13 cellular contexts compared by ENCODE assay signal in the genomic region with DNA sequence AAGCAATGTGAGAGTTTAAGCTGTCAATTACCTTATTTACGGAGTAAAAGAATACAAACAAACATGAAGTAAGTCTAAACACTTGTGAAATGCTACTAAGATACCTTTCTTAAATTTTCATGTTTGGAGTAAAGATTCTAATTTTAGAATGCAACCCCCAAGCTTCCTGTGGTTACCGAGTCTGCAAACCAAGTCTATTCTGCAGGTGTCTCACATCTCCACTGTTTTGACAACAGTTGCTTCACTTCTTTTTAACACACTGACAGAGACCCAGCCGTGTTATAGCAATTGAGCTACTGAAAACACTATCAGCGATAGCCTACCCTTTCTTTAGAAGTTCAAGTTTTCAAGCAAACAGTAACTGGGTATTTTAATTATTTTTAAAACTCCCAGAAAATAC.
DNase-seq lines count a peak whose midpoint lies in the region; ATAC-seq and TF ChIP-seq lines count a peak whose summit lies in the region.
"Had no signal": no experiment of that assay in that cellular context is flagged by ENCODE, and none has a peak within 500 bp of the region (broad histone marks: within the 10 kb centered on the region; RNA-seq: fewer than 3 reads in every experiment).

No MANE protein-coding gene starts in this region.

- no peaks in the 10 kb centered on the region for H3K36me3 Mint-ChIP-seq in GM23338 (ENCODE audit: low read depth)
- no peaks in the 10 kb centered on the region for H3K36me3 Mint-ChIP-seq in T-helper 2 cell treated with Interferon-gamma antibody and Interleukin-4, amounts not matched to agents 5 μg/mL and 100 μg/mL, for 36 hours (ENCODE audit: low read depth)

- POLR2A ChIA-PET in A673 (lab: Charles Lee; ENCODE audit: low non-redundant PET): no interaction called here

- H4K20me1 ChIP-seq in GM23338 (replicated peaks; ENCODE audit: insufficient read depth): no peaks in the 10 kb centered on the region

- no TSS peak for BruUV-seq in A673 (replicated peaks; lab: Mats Ljungman, UMichigan)

- H2AFZ ChIP-seq in GM23338: no peak overlapping the region

- peaks cover 10% of the 10 kb centered on the region; the same call in 2 of the 3 replicates for H3K4me1 Mint-ChIP-seq in GM23338
- no peaks in the 10 kb centered on the region for H3K4me1 Mint-ChIP-seq in T-helper 2 cell treated with Interferon-gamma antibody and Interleukin-4, amounts not matched to agents 5 μg/mL and 100 μg/mL, for 36 hours (ENCODE audit: low read depth)
- H3K4me1 Mint-ChIP-seq: B cell had no signal

- no peak for TF ChIP-seq CTCF in A673 (conservative IDR thresholded peaks at IDR 0.05; ENCODE audit: low read depth, low read length)
- no peak for TF ChIP-seq CTCF in GM23338 (conservative IDR thresholded peaks at IDR 0.05; ENCODE audit: low read depth in 2 of 2)
- no peak for TF ChIP-seq CTCF in tibial artery (IDR thresholded peaks at IDR 0.05)

- peak; percentile 38 for DNase-seq in A673 (ENCODE audit: low spot score)
- DNase-seq in GM23338 (ENCODE audit: low spot score): peak; percentile 7
- DNase-seq in activated naive CD4-positive, alpha-beta T cell treated with anti-CD3 and anti-CD28 coated beads, Interleukin-2, amount 50 U/mL, for 16 hours: no peak
- DNase-seq in T-helper 9 cell: no peak
- DNase-seq in tibial artery: no peak
- no peak for DNase-seq in T-helper 2 cell treated with Interferon-gamma antibody and Interleukin-4, amounts not matched to agents 5 μg/mL and 100 μg/mL, for 36 hours (ENCODE audit: low spot score)
- DNase-seq: caudate nucleus, foreskin melanocyte, midbrain had no signal

- intact Hi-C loops in A673 (cut with micrococcal nuclease; ENCODE audit: unreplicated experiment) (loop anchor here (2.0 kb wide), 1 partner anchor 186 kb away; no protein-coding TSS in a partner anchor), tibial artery (cut with DNase I; ENCODE audit: low total_unique reads) (no loop called here)

- no peak overlapping the region for H3K4me2 ChIP-seq in GM23338

- H3K27me3 ChIP-seq in A673 (replicated peaks; ENCODE audit: insufficient read depth, low read depth, low read length, poor library complexity) (no peaks in the 10 kb centered on the region), GM23338 (ENCODE audit: insufficient read depth) (no peaks in the 10 kb centered on the region), tibial artery (no peaks in the 10 kb centered on the region)

- H3K9me2 ChIP-seq in GM23338 (ENCODE audit: insufficient read depth): no peaks in the 10 kb centered on the region

- H3K9me3 ChIP-seq in A673 (ENCODE audit: low read depth, low read length, poor library complexity, severe bottlenecking): no peaks in the 10 kb centered on the region
- H3K9me3 ChIP-seq in tibial artery: no peaks in the 10 kb centered on the region

- no peak overlapping the region for H3K27ac Mint-ChIP-seq in GM23338
- H3K27ac Mint-ChIP-seq in T-helper 2 cell treated with Interferon-gamma antibody and Interleukin-4, amounts not matched to agents 5 μg/mL and 100 μg/mL, for 36 hours: no peak overlapping the region
- H3K27ac Mint-ChIP-seq: B cell had no signal

- H3K79me2 ChIP-seq in GM23338 (replicated peaks; ENCODE audit: insufficient read depth): no peaks in the 10 kb centered on the region

- no peaks in the 10 kb centered on the region for H3K27me3 Mint-ChIP-seq in GM23338 (ENCODE audit: insufficient read depth, low read depth, poor library complexity)
- H3K27me3 Mint-ChIP-seq in T-helper 2 cell treated with Interferon-gamma antibody and Interleukin-4, amounts not matched to agents 5 μg/mL and 100 μg/mL, for 36 hours (ENCODE audit: low read depth): peaks cover 1% of the 10 kb centered on the region
- H3K27me3 Mint-ChIP-seq: B cell had no signal

- ATAC-seq in GM18861 (IDR thresholded peaks at IDR 0.05; ENCODE audit: unreplicated experiment): peak; percentile 86
- ATAC-seq in GM23338: no peak
- peak; percentile 92 for ATAC-seq in HG03521 (IDR thresholded peaks at IDR 0.05; ENCODE audit: unreplicated experiment)

- no peaks in the 10 kb centered on the region for H3K9me3 Mint-ChIP-seq in GM23338
- no peaks in the 10 kb centered on the region for H3K9me3 Mint-ChIP-seq in T-helper 2 cell treated with Interferon-gamma antibody and Interleukin-4, amounts not matched to agents 5 μg/mL and 100 μg/mL, for 36 hours

- H3F3A ChIP-seq in GM23338 (replicated peaks; ENCODE audit: low read depth): no peaks in the 10 kb centered on the region

- H3K27ac ChIP-seq in A673 (ENCODE audit: low read depth, low read length, poor library complexity, severe bottlenecking) (no peak overlapping the region), GM23338 (ENCODE audit: low read depth) (no peak overlapping the region), tibial artery (no peak overlapping the region)
- H3K27ac ChIP-seq: SK-N-MC had no signal

- H3K4me1 ChIP-seq in A673 (ENCODE audit: insufficient read depth, low read length, poor library complexity, severe bottlenecking) (peaks cover 31% of the 10 kb centered on the region), GM23338 (ENCODE audit: insufficient read depth) (no peaks in the 10 kb centered on the region), tibial artery (no peaks in the 10 kb centered on the region)

- H3K36me3 ChIP-seq in A673 (ENCODE audit: insufficient read depth, low read length, poor library complexity, severe bottlenecking) (no peaks in the 10 kb centered on the region), GM23338 (ENCODE audit: insufficient read depth) (no peaks in the 10 kb centered on the region), tibial artery (no peaks in the 10 kb centered on the region)

- CTCF ChIA-PET in A673 (lab: Charles Lee): no interaction called here

- no peak overlapping the region for H3K4me3 ChIP-seq in A673 (ENCODE audit: low read depth, low read length, poor library complexity, severe bottlenecking)
- no peak overlapping the region for H3K4me3 ChIP-seq in GM23338
- no peak overlapping the region for H3K4me3 ChIP-seq in tibial artery
- H3K4me3 ChIP-seq: SK-N-MC had no signal

- no peak overlapping the region for H3K4me3 Mint-ChIP-seq in GM23338
- no peak overlapping the region for H3K4me3 Mint-ChIP-seq in T-helper 2 cell treated with Interferon-gamma antibody and Interleukin-4, amounts not matched to agents 5 μg/mL and 100 μg/mL, for 36 hours
- H3K4me3 Mint-ChIP-seq: B cell had no signal

TF ChIP-seq in GM23338, 12 proteins besides CTCF, POLR2A, EP300 and RAD21 (continues in another document):
- no peak for TF ChIP-seq JUNB (IDR thresholded peaks at IDR 0.05; ENCODE audit: unreplicated experiment)
- no peak for TF ChIP-seq EZH2phosphoT487 (IDR thresholded peaks at IDR 0.05; ENCODE audit: unreplicated experiment)
- no peak for TF ChIP-seq NANOG (IDR thresholded peaks at IDR 0.05; ENCODE audit: borderline replicate concordance)
- TF ChIP-seq EZH2 (IDR thresholded peaks at IDR 0.05; ENCODE audit: low read depth, unreplicated experiment): no peak
- TF ChIP-seq POLR2AphosphoS5 (IDR thresholded peaks at IDR 0.05; ENCODE audit: low read depth): no peak
- TF ChIP-seq ZNF114 (CRISPR knock-in tag; IDR thresholded peaks at IDR 0.05): no peak

Comparison
In these comparisons a context has a peak if more than half of its experiments do, and no peak if none do; other contexts are left out.
1. DNase-seq: peak in A673 (single experiment) and GM23338 (single experiment); none in activated naive CD4-positive, alpha-beta T cell treated with anti-CD3 and anti-CD28 coated beads, Interleukin-2, amount 50 U/mL, for 16 hours (single experiment), T-helper 9 cell (single experiment), tibial artery (0 of 2) and T-helper 2 cell treated with Interferon-gamma antibody and Interleukin-4, amounts not matched to agents 5 μg/mL and 100 μg/mL, for 36 hours (single experiment).